22 cellular contexts compared by ENCODE assay signal in the genomic region with DNA sequence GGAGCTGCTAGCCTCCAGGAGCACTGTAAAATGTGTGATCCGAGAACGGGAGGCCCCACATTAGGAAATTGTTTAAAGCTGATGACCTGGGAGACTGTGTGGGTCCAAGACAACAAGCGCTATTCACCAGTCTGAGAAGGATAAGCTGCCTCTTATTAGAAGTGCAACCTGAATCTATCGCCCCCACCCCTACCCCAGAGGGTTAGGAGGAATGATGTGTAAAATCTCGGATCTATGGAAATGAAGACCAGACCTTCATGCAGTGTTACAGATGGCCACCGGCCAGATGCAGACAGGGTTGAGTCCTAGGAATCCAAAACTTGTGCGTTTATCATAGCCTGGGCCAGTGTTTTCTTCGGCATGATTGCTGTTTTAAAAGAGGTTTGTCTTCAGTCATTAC. TPM values are rescaled to one million over a fixed set of nuclear protein-coding genes. Genes with fewer than 3 reads are reported as not detected.
DNase-seq lines count a peak whose midpoint lies in the region; ATAC-seq and TF ChIP-seq lines count a peak whose summit lies in the region.
"Had no signal": no experiment of that assay in that cellular context is flagged by ENCODE, and none has a peak within 500 bp of the region (broad histone marks: within the 10 kb centered on the region; RNA-seq: fewer than 3 reads in every experiment).

No MANE protein-coding gene starts in this region.

- DNase-seq in AG20443 (ENCODE audit: low spot score) (peak; percentile 37), fibroblast of gingiva (ENCODE audit: low read depth) (peak; percentile 76), dermis blood vessel endothelial cell (no peak), MM.1S (no peak), SJCRH30 (no peak)
- DNase-seq: activated gamma-delta T cell; amygdala; Caco-2; foreskin keratinocyte; H9; left cardiac atrium; midbrain; NCI-H1105 treated with DMSO at 0.1 percent for 48 hours; NCI-H69; PC-3; right cardiac atrium; stimulated activated CD4-positive, alpha-beta T cell treated with anti-CD3 and anti-CD28 coated beads, Interleukin-1b, Interleukin-23, amount 100 ng/mL, for 48 hours; T1000 had no signal

- H2AFZ ChIP-seq in MM.1S (ENCODE audit: low read length): no peak overlapping the region

- H3K9me3 ChIP-seq in MM.1S (replicated peaks; ENCODE audit: insufficient read depth, low read length) (no peaks in the 10 kb centered on the region), SJCRH30 (replicated peaks) (no peaks in the 10 kb centered on the region)
- H3K9me3 ChIP-seq: Caco-2 had no signal

- TF ChIP-seq CTCF in MM.1S (IDR thresholded peaks at IDR 0.05; ENCODE audit: low read length): no peak

- H3F3A ChIP-seq in MM.1S (ENCODE audit: insufficient read depth, low read length): peaks cover 5% of the 10 kb centered on the region; the same call in 1 of the 2 replicates

- no peaks in the 10 kb centered on the region for H4K20me1 ChIP-seq in MM.1S (ENCODE audit: insufficient read depth, low read length)

- peak overlapping the region; percentile 58 for H3K27ac ChIP-seq in rectal smooth muscle tissue (ENCODE audit: low read depth, low read length)
- no peak overlapping the region for H3K27ac ChIP-seq in MM.1S (ENCODE audit: low read length)
- H3K27ac ChIP-seq in SJCRH30: no peak overlapping the region
- H3K27ac ChIP-seq: foreskin keratinocyte had no signal

- H3K9me2 ChIP-seq in MM.1S (replicated peaks; ENCODE audit: insufficient read depth, low read length): no peaks in the 10 kb centered on the region

- H3K36me3 ChIP-seq in rectal smooth muscle tissue (ENCODE audit: control insufficient read depth, insufficient read depth, low read length): no peaks in the 10 kb centered on the region
- no peaks in the 10 kb centered on the region for H3K36me3 ChIP-seq in MM.1S (replicated peaks; ENCODE audit: insufficient read depth, low read length)
- H3K36me3 ChIP-seq in SJCRH30: no peaks in the 10 kb centered on the region

- H3K4me1 ChIP-seq in rectal smooth muscle tissue (ENCODE audit: control insufficient read depth, insufficient read depth, low read length): peaks cover 30% of the 10 kb centered on the region
- H3K4me1 ChIP-seq in MM.1S (ENCODE audit: low read length): peaks cover 14% of the 10 kb centered on the region
- peaks cover 14% of the 10 kb centered on the region for H3K4me1 ChIP-seq in SJCRH30

- no peak overlapping the region for H3K9ac ChIP-seq in rectal smooth muscle tissue (ENCODE audit: low read length)
- H3K9ac ChIP-seq in MM.1S (ENCODE audit: low read length): no peak overlapping the region
- H3K9ac ChIP-seq: KMS-11 had no signal

- H3K27me3 ChIP-seq in rectal smooth muscle tissue (ENCODE audit: control insufficient read depth, insufficient read depth, low read length) (no peaks in the 10 kb centered on the region), MM.1S (replicated peaks; ENCODE audit: insufficient read depth, low read length) (no peaks in the 10 kb centered on the region), SJCRH30 (no peaks in the 10 kb centered on the region)
- H3K27me3 ChIP-seq: foreskin keratinocyte had no signal

- peaks cover 15% of the 10 kb centered on the region; the same call in 1 of the 2 replicates for H3K79me2 ChIP-seq in MM.1S (ENCODE audit: low read length)

- peak; percentile 48 for ATAC-seq in SK-N-SH treated with all-trans-retinoic acid at 6 μM for 48 hours
- no peak for ATAC-seq in GM18909 (IDR thresholded peaks at IDR 0.05; ENCODE audit: poor library complexity, unreplicated experiment)
- ATAC-seq: foreskin keratinocyte, left cardiac atrium, PC-3, right cardiac atrium had no signal

- H3K4me3 ChIP-seq in rectal smooth muscle tissue (ENCODE audit: low read length) (no peak overlapping the region), MM.1S (ENCODE audit: low read length) (no peak overlapping the region), SJCRH30 (no peak overlapping the region)

- no peak overlapping the region for H3K4me2 ChIP-seq in MM.1S (ENCODE audit: low read depth, low read length)

TF ChIP-seq in SK-N-SH treated with all-trans-retinoic acid at 6 μM for 48 hours, 23 proteins besides CTCF, POLR2A, EP300 and RAD21:
- TF ChIP-seq TOX (CRISPR knock-in tag; IDR thresholded peaks at IDR 0.05; ENCODE audit: borderline replicate concordance): no peak
- TF ChIP-seq, protein P1, sequence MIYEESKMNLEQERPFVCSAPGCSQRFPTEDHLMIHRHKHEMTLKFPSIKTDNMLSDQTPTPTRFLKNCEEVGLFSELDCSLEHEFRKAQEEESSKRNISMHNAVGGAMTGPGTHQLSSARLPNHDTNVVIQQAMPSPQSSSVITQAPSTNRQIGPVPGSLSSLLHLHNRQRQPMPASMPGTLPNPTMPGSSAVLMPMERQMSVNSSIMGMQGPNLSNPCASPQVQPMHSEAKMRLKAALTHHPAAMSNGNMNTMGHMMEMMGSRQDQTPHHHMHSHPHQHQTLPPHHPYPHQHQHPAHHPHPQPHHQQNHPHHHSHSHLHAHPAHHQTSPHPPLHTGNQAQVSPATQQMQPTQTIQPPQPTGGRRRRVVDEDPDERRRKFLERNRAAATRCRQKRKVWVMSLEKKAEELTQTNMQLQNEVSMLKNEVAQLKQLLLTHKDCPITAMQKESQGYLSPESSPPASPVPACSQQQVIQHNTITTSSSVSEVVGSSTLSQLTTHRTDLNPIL (CRISPR knock-in tag; IDR thresholded peaks at IDR 0.05; ENCODE audit: low read depth): no peak
- no peak for TF ChIP-seq ZC3H10 (CRISPR knock-in tag; IDR thresholded peaks at IDR 0.05)
- TF ChIP-seq, protein P2, sequence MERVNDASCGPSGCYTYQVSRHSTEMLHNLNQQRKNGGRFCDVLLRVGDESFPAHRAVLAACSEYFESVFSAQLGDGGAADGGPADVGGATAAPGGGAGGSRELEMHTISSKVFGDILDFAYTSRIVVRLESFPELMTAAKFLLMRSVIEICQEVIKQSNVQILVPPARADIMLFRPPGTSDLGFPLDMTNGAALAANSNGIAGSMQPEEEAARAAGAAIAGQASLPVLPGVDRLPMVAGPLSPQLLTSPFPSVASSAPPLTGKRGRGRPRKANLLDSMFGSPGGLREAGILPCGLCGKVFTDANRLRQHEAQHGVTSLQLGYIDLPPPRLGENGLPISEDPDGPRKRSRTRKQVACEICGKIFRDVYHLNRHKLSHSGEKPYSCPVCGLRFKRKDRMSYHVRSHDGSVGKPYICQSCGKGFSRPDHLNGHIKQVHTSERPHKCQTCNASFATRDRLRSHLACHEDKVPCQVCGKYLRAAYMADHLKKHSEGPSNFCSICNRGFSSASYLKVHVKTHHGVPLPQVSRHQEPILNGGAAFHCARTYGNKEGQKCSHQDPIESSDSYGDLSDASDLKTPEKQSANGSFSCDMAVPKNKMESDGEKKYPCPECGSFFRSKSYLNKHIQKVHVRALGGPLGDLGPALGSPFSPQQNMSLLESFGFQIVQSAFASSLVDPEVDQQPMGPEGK (CRISPR knock-in tag; IDR thresholded peaks at IDR 0.05; ENCODE audit: borderline replicate concordance): no peak
- no peak for TF ChIP-seq ESRRG (CRISPR knock-in tag; IDR thresholded peaks at IDR 0.05)
TF ChIP-seq in SK-N-SH treated with all-trans-retinoic acid at 6 μM for 48 hours: peak in this region for 0.

RNA-seq across cellular contexts. Expression of a gene that starts 7.2 kb away (rescaled TPM):
- 38.5 and 44.4 TPM in 2 replicates for total RNA-seq in dermis blood vessel endothelial cell
- total RNA-seq in SJCRH30 (2014; rRNA removed; shearing (Covaris generic)): 13.7 and 14.1 TPM in 2 replicates

Comparison
In these comparisons a context has a peak if more than half of its experiments do, and no peak if none do; other contexts are left out.
1. DNase-seq: peak in AG20443 (single experiment) and fibroblast of gingiva (single experiment); none in dermis blood vessel endothelial cell (single experiment), MM.1S (single experiment) and SJCRH30 (0 of 2).